In genomic region chr14:30988509-30988908, GRCh38 we compare ENCODE assay signal across 17 cellular contexts. TPM values are rescaled to one million over a fixed set of nuclear protein-coding genes. Genes with fewer than 3 reads are reported as not detected.
DNase-seq lines count a peak whose midpoint lies in the region; FAIRE-seq and TF ChIP-seq lines count a peak whose summit lies in the region.
"Had no signal": no experiment of that assay in that cellular context is flagged by ENCODE, and none has a peak within 500 bp of the region (broad histone marks: within the 10 kb centered on the region; RNA-seq: fewer than 3 reads in every experiment).

No MANE protein-coding gene starts in this region.

- no peak overlapping the region for H3K27ac ChIP-seq in CD4-positive, alpha-beta memory T cell (ENCODE audit: low read depth, low read length)
- H3K27ac ChIP-seq in SK-N-MC, result peak overlapping the region; percentile 69
- H3K27ac ChIP-seq in esophagus muscularis mucosa (replicated peaks in 1 of 4), result peak overlapping the region; percentile 41 to 56 (median 50)
- H3K27ac ChIP-seq in right atrium auricular region, result no peak overlapping the region

- no peaks in the 10 kb centered on the region for H3K27me3 Mint-ChIP-seq in CD4-positive, alpha-beta memory T cell
- no peaks in the 10 kb centered on the region for H3K27me3 Mint-ChIP-seq in osteocyte (ENCODE audit: unreplicated experiment)
- no peaks in the 10 kb centered on the region for H3K27me3 Mint-ChIP-seq in activated CD4-positive, alpha-beta memory T cell treated with anti-CD3 and anti-CD28 coated beads for 36 hours
- H3K27me3 Mint-ChIP-seq: activated CD8-positive, alpha-beta memory T cell treated with anti-CD3 and anti-CD28 coated beads, Interleukin-2, amount 10 ng/mL, durations not matched to agents 7 days and 5 days; T-helper 17 cell had no signal

- intact Hi-C loops in CD4-positive, alpha-beta memory T cell (cut with micrococcal nuclease), result no loop called here
- intact Hi-C loops in esophagus muscularis mucosa (cut with DNase I), result loop anchor here (5.0 kb wide), 1 partner anchor 34 kb away; no protein-coding TSS in a partner anchor
- intact Hi-C loops in activated CD4-positive, alpha-beta memory T cell treated with anti-CD3 and anti-CD28 coated beads for 36 hours (cut with micrococcal nuclease), result no loop called here

- no peak for TF ChIP-seq POLR2A in esophagus muscularis mucosa (IDR thresholded peaks at IDR 0.05; ENCODE audit: low read depth)

- POLR2A ChIA-PET in CD4-positive, alpha-beta memory T cell (lab: Charles Lee; ENCODE audit: partially characterized antibody), result no interaction called here
- POLR2A ChIA-PET in activated CD4-positive, alpha-beta memory T cell treated with anti-CD3 and anti-CD28 coated beads for 36 hours (lab: Charles Lee), result no interaction called here

- CTCF ChIA-PET in CD4-positive, alpha-beta memory T cell (lab: Charles Lee; ENCODE audit: partially characterized antibody), result interaction anchor here (1.1 kb wide), 1 partner anchor 9 kb away, joined by 6 read pairs; no protein-coding TSS in a partner anchor
- CTCF ChIA-PET in activated CD4-positive, alpha-beta memory T cell treated with anti-CD3 and anti-CD28 coated beads for 36 hours (lab: Charles Lee), result no interaction called here

- H3K9me3 ChIP-seq in CD4-positive, alpha-beta memory T cell (ENCODE audit: control insufficient read depth in 1 of 2, low read length in 2 of 2), result no peaks in the 10 kb centered on the region
- H3K9me3 ChIP-seq in SK-N-MC (ENCODE audit: low read depth, low read length) (no peaks in the 10 kb centered on the region), esophagus muscularis mucosa (no peaks in the 10 kb centered on the region), right atrium auricular region (no peaks in the 10 kb centered on the region)

- H3K4me1 ChIP-seq in CD4-positive, alpha-beta memory T cell (ENCODE audit: insufficient read depth, low read length), result peaks cover 13% of the 10 kb centered on the region
- H3K4me1 ChIP-seq in esophagus muscularis mucosa (peaks cover 30 to 78% (median 65%) of the 10 kb centered on the region in 4 donors), right atrium auricular region (peaks cover 0 to 18% of the 10 kb centered on the region in 2 donors)

- no peaks in the 10 kb centered on the region for H3K36me3 ChIP-seq in CD4-positive, alpha-beta memory T cell (ENCODE audit: insufficient read depth, low read length)
- H3K36me3 ChIP-seq in SK-N-MC (ENCODE audit: insufficient read depth, low read length) (no peaks in the 10 kb centered on the region; the same call in 1 of the 2 replicates), esophagus muscularis mucosa (no peaks in the 10 kb centered on the region), right atrium auricular region (no peaks in the 10 kb centered on the region)

- no peak for DNase-seq in CD4-positive, alpha-beta memory T cell
- no peak for DNase-seq in SK-N-MC (ENCODE audit: low read depth, low spot score)
- DNase-seq in esophagus muscularis mucosa (ENCODE audit: extremely low spot score), result no peak
- DNase-seq in osteocyte (ENCODE audit: extremely low spot score, unreplicated experiment), result no peak
- DNase-seq in urothelium cell line (ENCODE audit: low spot score), result no peak
- DNase-seq in activated CD4-positive, alpha-beta memory T cell treated with anti-CD3 and anti-CD28 coated beads for 36 hours, result no peak
- DNase-seq in activated CD4-positive, alpha-beta T cell treated with anti-CD3 and anti-CD28 coated beads, Interleukin-2, amount 50 U/mL, for 48 hours, result no peak
- DNase-seq in right atrium auricular region (ENCODE audit: low spot score), result no peak
- DNase-seq: activated CD8-positive, alpha-beta memory T cell treated with anti-CD3 and anti-CD28 coated beads, Interleukin-2, amount 10 ng/mL, durations not matched to agents 7 days and 5 days; activated naive CD4-positive, alpha-beta T cell; central memory CD4-positive, alpha-beta T cell; left cardiac atrium; NCI-H1105; NCI-H2227 treated with DMSO at 0.1 percent for 48 hours; NK-92 treated with Interleukin-12 subunit alpha and Interleukin-12 subunit beta, amount 100 ng/mL, for 24 hours; T-helper 17 cell had no signal

- H3K4me3 Mint-ChIP-seq in CD4-positive, alpha-beta memory T cell, result no peak overlapping the region
- no peak overlapping the region for H3K4me3 Mint-ChIP-seq in osteocyte (ENCODE audit: unreplicated experiment)
- H3K4me3 Mint-ChIP-seq in activated CD4-positive, alpha-beta memory T cell treated with anti-CD3 and anti-CD28 coated beads for 36 hours, result no peak overlapping the region
- H3K4me3 Mint-ChIP-seq: activated CD8-positive, alpha-beta memory T cell treated with anti-CD3 and anti-CD28 coated beads, Interleukin-2, amount 10 ng/mL, durations not matched to agents 7 days and 5 days; T-helper 17 cell had no signal

- H3K4me3 ChIP-seq in CD4-positive, alpha-beta memory T cell (ENCODE audit: low read length in 2 of 2), result no peak overlapping the region
- no peak overlapping the region for H3K4me3 ChIP-seq in SK-N-MC
- H3K4me3 ChIP-seq in esophagus muscularis mucosa, result no peak overlapping the region
- no peak overlapping the region for H3K4me3 ChIP-seq in right atrium auricular region

- peaks cover 23 to 38% (median 29%) of the 10 kb centered on the region in 4 donors for H3K4me1 Mint-ChIP-seq in CD4-positive, alpha-beta memory T cell
- peaks cover 33% of the 10 kb centered on the region for H3K4me1 Mint-ChIP-seq in osteocyte (ENCODE audit: unreplicated experiment)
- H3K4me1 Mint-ChIP-seq in activated CD4-positive, alpha-beta memory T cell treated with anti-CD3 and anti-CD28 coated beads for 36 hours (ENCODE audit: low read depth), result peaks cover 34% of the 10 kb centered on the region

- peaks cover 2 to 7% of the 10 kb centered on the region in 2 donors for H3K36me3 Mint-ChIP-seq in CD4-positive, alpha-beta memory T cell
- no peaks in the 10 kb centered on the region for H3K36me3 Mint-ChIP-seq in osteocyte (ENCODE audit: unreplicated experiment)
- no peaks in the 10 kb centered on the region for H3K36me3 Mint-ChIP-seq in activated CD4-positive, alpha-beta memory T cell treated with anti-CD3 and anti-CD28 coated beads for 36 hours

- no peak overlapping the region for H3K9ac ChIP-seq in SK-N-MC (ENCODE audit: insufficient read length)

- no peak for TF ChIP-seq EP300 in esophagus muscularis mucosa (IDR thresholded peaks at IDR 0.05)

- H3K9me3 Mint-ChIP-seq in CD4-positive, alpha-beta memory T cell, result peaks cover 0 to 2% (median 0%) of the 10 kb centered on the region in 8 donors
- no peaks in the 10 kb centered on the region for H3K9me3 Mint-ChIP-seq in osteocyte (ENCODE audit: unreplicated experiment)
- no peaks in the 10 kb centered on the region for H3K9me3 Mint-ChIP-seq in activated CD4-positive, alpha-beta memory T cell treated with anti-CD3 and anti-CD28 coated beads for 36 hours

- peak overlapping the region in 4 of 7 donors; percentile 6 to 65 (median 18) for H3K27ac Mint-ChIP-seq in CD4-positive, alpha-beta memory T cell
- H3K27ac Mint-ChIP-seq in osteocyte (ENCODE audit: unreplicated experiment), result peak overlapping the region; percentile 60
- no peak overlapping the region for H3K27ac Mint-ChIP-seq in activated CD4-positive, alpha-beta memory T cell treated with anti-CD3 and anti-CD28 coated beads for 36 hours
- H3K27ac Mint-ChIP-seq: activated CD8-positive, alpha-beta memory T cell treated with anti-CD3 and anti-CD28 coated beads, Interleukin-2, amount 10 ng/mL, durations not matched to agents 7 days and 5 days had no signal

- TF ChIP-seq CTCF in esophagus muscularis mucosa (IDR thresholded peaks at IDR 0.05) (no peak), osteocyte (IDR thresholded peaks at IDR 0.05) (no peak), right atrium auricular region (IDR thresholded peaks at IDR 0.05) (no peak)

- FAIRE-seq in urothelium cell line (lab: Jason Lieb, UNC), result no peak
- FAIRE-seq: H54 had no signal

- no peaks in the 10 kb centered on the region for H3K27me3 ChIP-seq in CD4-positive, alpha-beta memory T cell (ENCODE audit: insufficient read depth, low read length)
- no peaks in the 10 kb centered on the region for H3K27me3 ChIP-seq in esophagus muscularis mucosa
- no peaks in the 10 kb centered on the region for H3K27me3 ChIP-seq in right atrium auricular region

RNA-seq across cellular contexts. Expression of gene AP4S1, which starts 36.9 kb away (rescaled TPM):
- 10 to 100 TPM; 18.0 to 22.6 TPM for total RNA-seq in CD4-positive, alpha-beta memory T cell
- polyA plus RNA-seq in CD4-positive, alpha-beta memory T cell, result 1 to 10 TPM; 4.8 TPM
- total RNA-seq in esophagus muscularis mucosa (10 to 100 TPM in 2 of 4 donors, 1 to 10 TPM in 2; 5.0 to 12.3 (median 9.3) TPM), osteocyte (5.2 and 6.3 TPM in 2 replicates), right atrium auricular region (10 to 100 TPM in 1 of 2 donors, 1 to 10 TPM in 1; 3.3 to 17.3 TPM)
- total RNA-seq in activated CD4-positive, alpha-beta memory T cell treated with anti-CD3 and anti-CD28 coated beads for 36 hours, result 1 to 10 TPM; 3.9 to 5.9 TPM

RNA-seq across cellular contexts. Expression of gene STRN3, which starts 37.7 kb away (rescaled TPM):
- 10 to 100 TPM; 22.0 to 26.2 TPM for total RNA-seq in CD4-positive, alpha-beta memory T cell
- polyA plus RNA-seq in CD4-positive, alpha-beta memory T cell, result 1 to 10 TPM; 2.3 to 6.2 TPM
- total RNA-seq in esophagus muscularis mucosa (10 to 100 TPM; 54.5 to 90.1 (median 68.9) TPM), osteocyte (38.7 and 40.4 TPM in 2 replicates), right atrium auricular region (10 to 100 TPM; 34.2 to 46.8 TPM)
- 10 to 100 TPM; 17.4 to 19.4 TPM for total RNA-seq in activated CD4-positive, alpha-beta memory T cell treated with anti-CD3 and anti-CD28 coated beads for 36 hours

Comparison
In these comparisons a context has a peak if more than half of its experiments do, and no peak if none do; other contexts are left out.
1. H3K27ac ChIP-seq: peak in SK-N-MC (single experiment) and esophagus muscularis mucosa (4 of 4); none in CD4-positive, alpha-beta memory T cell (single experiment) and right atrium auricular region (0 of 2).